In the genomic region with DNA sequence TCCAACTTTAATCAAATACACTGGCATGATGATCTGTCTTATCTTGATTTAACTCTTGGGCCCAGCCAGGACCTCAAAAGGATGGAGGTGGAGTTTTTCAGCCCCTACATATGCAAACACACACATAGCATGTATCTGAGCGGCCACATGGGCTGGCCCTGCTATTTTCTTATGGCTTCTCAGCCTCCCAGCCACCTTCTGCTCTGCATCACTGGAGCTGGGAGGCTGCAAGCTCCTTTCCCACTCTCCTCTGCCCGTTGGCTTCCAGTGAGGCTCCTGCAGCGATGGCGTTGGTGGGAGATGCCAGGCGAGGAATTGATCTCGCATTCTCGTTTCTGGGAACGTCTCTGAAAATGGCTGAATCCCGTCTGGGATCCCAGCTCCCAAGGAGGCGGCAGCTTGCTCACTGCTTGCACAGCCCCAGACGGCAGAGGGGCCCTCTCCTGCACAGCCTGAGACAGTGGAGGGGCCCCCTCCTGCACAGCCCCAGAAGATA, we compare ENCODE assay signal across 10 cellular contexts. TPM values are rescaled to one million over a fixed set of nuclear protein-coding genes. Genes with fewer than 3 reads are reported as not detected.
DNase-seq lines count a peak whose midpoint lies in the region; ATAC-seq and TF ChIP-seq lines count a peak whose summit lies in the region.
"Had no signal": no experiment of that assay in that cellular context is flagged by ENCODE, and none has a peak within 500 bp of the region (broad histone marks: within the 10 kb centered on the region; RNA-seq: fewer than 3 reads in every experiment).

No MANE protein-coding gene starts in this region.

- H3K36me3 ChIP-seq in mucosa of stomach (ENCODE audit: control insufficient read depth, insufficient read depth, low read length): no peaks in the 10 kb centered on the region
- H3K36me3 ChIP-seq in uterus: no peaks in the 10 kb centered on the region

- H3K9me3 ChIP-seq in mucosa of stomach (ENCODE audit: control insufficient read depth, low read length): no peaks in the 10 kb centered on the region
- H3K9me3 ChIP-seq in uterus: no peaks in the 10 kb centered on the region

- TF ChIP-seq CTCF in cardiac fibroblast (IDR thresholded peaks at IDR 0.05; ENCODE audit: low read depth, low read length): no peak
- TF ChIP-seq CTCF in uterus (IDR thresholded peaks at IDR 0.05): no peak
- TF ChIP-seq CTCF in GM13976 (IDR thresholded peaks at IDR 0.05; ENCODE audit: borderline replicate concordance, control extremely low read depth, extremely low read depth, insufficient read depth, missing control alignments): no peak

- no peak for TF ChIP-seq POLR2A in uterus (IDR thresholded peaks at IDR 0.05)

- H3K4me1 ChIP-seq in mucosa of stomach (ENCODE audit: control insufficient read depth, insufficient read depth, low read length) (peaks cover 39% of the 10 kb centered on the region), uterus (peaks cover 0 to 4% of the 10 kb centered on the region in 2 donors)
- H3K4me1 ChIP-seq: foreskin keratinocyte had no signal

- H3K4me1 Mint-ChIP-seq in activated naive CD4-positive, alpha-beta T cell treated with anti-CD3 and anti-CD28 coated beads, Interleukin-2, amount 10 ng/mL, durations not matched to agents 7 days and 5 days: peaks cover 47% of the 10 kb centered on the region

- no peak overlapping the region for H3K9ac ChIP-seq in mucosa of stomach (ENCODE audit: low read length)

- in situ Hi-C loops in GM13976 (cut with MboI; ENCODE audit: low sequenced_read_pairs, unreplicated experiment): no loop called here

- CTCF ChIA-PET in activated naive CD4-positive, alpha-beta T cell treated with anti-CD3 and anti-CD28 coated beads, Interleukin-2, amount 10 ng/mL, durations not matched to agents 7 days and 5 days (lab: Charles Lee): interaction anchor here (0.6 to 5.6 kb wide), 8 partner anchors 20 to 202 kb away, joined by 3 to 40 read pairs (median 6); partner anchors contain the start of gene TNFRSF14

- intact Hi-C loops in uterus (cut with DNase I; ENCODE audit: low total_unique reads): loop anchor here (10.0 kb wide), 1 partner anchor 1060 kb away; no protein-coding TSS in a partner anchor

- peaks cover 13% of the 10 kb centered on the region for H3K36me3 Mint-ChIP-seq in activated naive CD4-positive, alpha-beta T cell treated with anti-CD3 and anti-CD28 coated beads, Interleukin-2, amount 10 ng/mL, durations not matched to agents 7 days and 5 days

- peak overlapping the region; percentile 81 for H3K4me3 Mint-ChIP-seq in activated naive CD4-positive, alpha-beta T cell treated with anti-CD3 and anti-CD28 coated beads, Interleukin-2, amount 10 ng/mL, durations not matched to agents 7 days and 5 days

- no peak for DNase-seq in activated naive CD4-positive, alpha-beta T cell treated with anti-CD3 and anti-CD28 coated beads, Interleukin-2, amount 10 ng/mL, durations not matched to agents 7 days and 5 days
- DNase-seq in activated naive CD4-positive, alpha-beta T cell (lab: John Stamatoyannopoulos, UW): no peak
- DNase-seq in cardiac fibroblast (ENCODE audit: low read depth in 2 of 2) (no peak), uterus (no peak), GM13976 (ENCODE audit: low spot score) (no peak)

- H3K27ac ChIP-seq in uterus: peak overlapping the region; percentile 95 to 98

- H3K27me3 Mint-ChIP-seq in activated naive CD4-positive, alpha-beta T cell treated with anti-CD3 and anti-CD28 coated beads, Interleukin-2, amount 10 ng/mL, durations not matched to agents 7 days and 5 days: no peaks in the 10 kb centered on the region

- no peak for ATAC-seq in GM19035 (IDR thresholded peaks at IDR 0.05; ENCODE audit: unreplicated experiment)
- ATAC-seq in HG02642 (IDR thresholded peaks at IDR 0.05; ENCODE audit: poor library complexity, unreplicated experiment): no peak

- H3K27me3 ChIP-seq in mucosa of stomach (ENCODE audit: control insufficient read depth, insufficient read depth, low read length) (no peaks in the 10 kb centered on the region), uterus (no peaks in the 10 kb centered on the region)
- H3K27me3 ChIP-seq: foreskin keratinocyte had no signal

- H3K4me3 ChIP-seq in cardiac fibroblast (replicated peaks in 1 of 2; ENCODE audit: low read depth in 2 of 2, low read length in 2 of 2): peak overlapping the region; percentile 1 to 66
- H3K4me3 ChIP-seq in mucosa of stomach (ENCODE audit: low read length): peak overlapping the region; percentile 64
- peak overlapping the region; percentile 70 to 90 for H3K4me3 ChIP-seq in uterus

- no peaks in the 10 kb centered on the region for H3K9me3 Mint-ChIP-seq in activated naive CD4-positive, alpha-beta T cell treated with anti-CD3 and anti-CD28 coated beads, Interleukin-2, amount 10 ng/mL, durations not matched to agents 7 days and 5 days

- H3K27ac Mint-ChIP-seq in activated naive CD4-positive, alpha-beta T cell treated with anti-CD3 and anti-CD28 coated beads, Interleukin-2, amount 10 ng/mL, durations not matched to agents 7 days and 5 days: peak overlapping the region; percentile 95

RNA-seq across cellular contexts. Expression of gene PRXL2B, which starts 1.7 kb away (rescaled TPM):
- 10 to 100 TPM in 2 of 4 donors, 1 to 10 TPM in 1, under 1 TPM in 1; 0.51 to 20.5 (median 13.2) TPM for total RNA-seq in uterus

RNA-seq across cellular contexts. Expression of gene TNFRSF14, which starts 28.7 kb away (rescaled TPM):
- 100 to 1,000 TPM in 1 of 4 donors, 10 to 100 TPM in 3; 17.5 to 102 (median 47.7) TPM for total RNA-seq in uterus

RNA-seq across cellular contexts. Expression of gene MMEL1, which starts 47.9 kb away (rescaled TPM):
- total RNA-seq in uterus: 1 to 10 TPM in 2 of 4 donors, not detected in 2; 2.6 to 4.8 TPM
- total RNA-seq: Daoy, foreskin keratinocyte had no signal

RNA-seq across cellular contexts. Expression of gene HES5, which starts 54.8 kb away (rescaled TPM):
- total RNA-seq in uterus: 1 to 10 TPM in 2 of 4 donors, under 1 TPM in 1, not detected in 1; 0.34 to 2.8 (median 1.8) TPM
- total RNA-seq: Daoy had no signal

RNA-seq across cellular contexts. Expression of gene PANK4, which starts 58.5 kb away (rescaled TPM):
- total RNA-seq in uterus: 10 to 100 TPM; 29.2 to 43.9 (median 33.6) TPM
